ENCODE assay signal across 12 cellular contexts in the genomic region with DNA sequence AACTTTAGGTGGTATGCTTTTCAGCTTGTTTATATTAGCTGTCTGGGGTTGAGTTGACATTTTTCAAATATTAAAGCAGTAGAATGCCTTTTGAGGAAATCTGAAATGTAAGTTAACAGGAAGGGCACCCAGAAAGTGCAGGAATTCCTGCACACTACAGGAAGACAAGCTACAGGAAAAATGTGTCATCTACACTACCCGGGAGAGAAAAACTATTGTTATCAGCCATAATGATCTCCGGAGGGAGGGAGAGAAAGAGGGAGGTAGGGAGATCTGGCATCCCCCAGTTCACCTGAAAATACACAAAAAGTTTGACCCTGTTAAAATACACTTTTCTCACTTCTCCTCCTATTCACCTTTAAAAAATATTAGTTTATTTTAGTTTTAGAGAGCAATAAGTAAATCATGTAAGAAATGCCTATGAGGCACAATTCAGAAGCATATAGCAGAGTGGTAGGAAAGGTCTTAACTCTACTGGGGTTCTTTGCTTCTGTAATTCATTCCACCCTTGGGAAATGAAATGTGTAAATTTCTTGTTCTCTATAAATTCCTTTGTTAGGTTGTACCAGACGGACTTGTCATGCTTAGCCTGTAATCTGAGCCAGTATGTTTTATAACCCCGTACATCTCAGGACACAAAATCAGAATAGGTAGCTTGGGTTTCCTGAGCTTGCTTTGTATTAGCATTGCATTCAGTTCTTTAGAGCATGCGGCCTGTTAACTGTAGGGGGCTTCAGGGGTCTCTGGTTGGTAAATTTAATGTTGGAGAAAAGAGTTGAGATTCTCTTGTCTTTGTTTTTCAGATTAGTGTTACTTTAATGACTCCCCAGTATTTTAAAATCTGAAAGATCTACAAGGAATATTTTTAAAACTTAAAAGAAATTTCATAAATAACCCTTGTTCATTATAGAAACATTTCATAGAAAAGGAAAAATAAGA. TPM values are rescaled to one million over a fixed set of nuclear protein-coding genes. Genes with fewer than 3 reads are reported as not detected.
DNase-seq lines count a peak whose midpoint lies in the region; ATAC-seq and TF ChIP-seq lines count a peak whose summit lies in the region.
"Had no signal": no experiment of that assay in that cellular context is flagged by ENCODE, and none has a peak within 500 bp of the region (broad histone marks: within the 10 kb centered on the region; RNA-seq: fewer than 3 reads in every experiment).

No MANE protein-coding gene starts in this region.

- intact Hi-C loops in body of pancreas (cut with DNase I): no loop called here

- peaks cover 40% of the 10 kb centered on the region for H3K4me1 ChIP-seq in HUES48 (ENCODE audit: control insufficient read depth, insufficient read depth, low read length)
- H3K4me1 ChIP-seq in adipocyte (ENCODE audit: control insufficient read depth, insufficient read depth, low read length): peaks cover 10% of the 10 kb centered on the region
- peaks cover 32% of the 10 kb centered on the region; the same call in 1 of the 2 replicates for H3K4me1 ChIP-seq in iPS-20b (ENCODE audit: insufficient read depth, low read length)
- peaks cover 0 to 18% (median 3%) of the 10 kb centered on the region in 3 donors for H3K4me1 ChIP-seq in skeletal muscle tissue (ENCODE audit: control insufficient read depth in 3 of 3, insufficient read depth in 3 of 3, low read length in 3 of 3)
- H3K4me1 ChIP-seq in body of pancreas: peaks cover 30% of the 10 kb centered on the region
- H3K4me1 ChIP-seq: prostate gland had no signal

- DNase-seq in adipocyte (ENCODE audit: low read depth) (peak; percentile 41), kidney glomerular epithelial cell (lab: John Stamatoyannopoulos, UW) (no peak), SHP77 (lab: John Stamatoyannopoulos, UW) (no peak), body of pancreas (no peak)
- DNase-seq: activated CD4-positive, CD25-positive, alpha-beta regulatory T cell; left ventricle myocardium superior; NCI-H345; Right ventricle myocardium superior had no signal

- peak overlapping the region; percentile 23; the same call in 1 of the 2 replicates for H3K9ac ChIP-seq in HUES48 (ENCODE audit: low read depth, low read length)
- H3K9ac ChIP-seq in adipocyte (ENCODE audit: low read length): no peak overlapping the region
- peak overlapping the region; percentile 64 for H3K9ac ChIP-seq in iPS-20b (ENCODE audit: low read depth, low read length)
- peak overlapping the region; percentile 66 to 87 (median 81) for H3K9ac ChIP-seq in skeletal muscle tissue (ENCODE audit: low read depth in 1 of 3, low read length in 3 of 3)

- H3K27me3 ChIP-seq in HUES48 (ENCODE audit: control insufficient read depth, insufficient read depth, low read length): no peaks in the 10 kb centered on the region
- no peaks in the 10 kb centered on the region for H3K27me3 ChIP-seq in adipocyte (replicated peaks; ENCODE audit: control insufficient read depth, insufficient read depth, low read length)
- H3K27me3 ChIP-seq in iPS-20b (ENCODE audit: insufficient read depth, low read length): no peaks in the 10 kb centered on the region
- H3K27me3 ChIP-seq in skeletal muscle tissue (ENCODE audit: control insufficient read depth in 3 of 3, insufficient read depth in 3 of 3, low read length in 3 of 3): no peaks in the 10 kb centered on the region
- H3K27me3 ChIP-seq in body of pancreas: no peaks in the 10 kb centered on the region

- no peak for TF ChIP-seq CTCF in body of pancreas (IDR thresholded peaks at IDR 0.05)

- WGBS in body of pancreas, 2 donors: 22 to 23% methylated on average over 5 of the region's 5 CpGs

- ATAC-seq in body of pancreas: no peak
- ATAC-seq: left ventricle myocardium superior had no signal

- peak overlapping the region; percentile 65 for H3K27ac ChIP-seq in HUES48 (ENCODE audit: low read depth, low read length)
- no peak overlapping the region for H3K27ac ChIP-seq in iPS-20b (ENCODE audit: low read length)
- H3K27ac ChIP-seq in skeletal muscle tissue (ENCODE audit: low read depth, low read length): peak overlapping the region; percentile 43
- peak overlapping the region in 1 of 4 donors; percentile 3 for H3K27ac ChIP-seq in body of pancreas
- H3K27ac ChIP-seq: prostate gland had no signal

- H3K4me3 ChIP-seq in HUES48 (ENCODE audit: low read depth, low read length) (peak overlapping the region; percentile 33), adipocyte (ENCODE audit: low read length) (no peak overlapping the region), iPS-20b (ENCODE audit: low read length) (peak overlapping the region; percentile 87), skeletal muscle tissue (ENCODE audit: low read length in 3 of 3) (peak overlapping the region; percentile 15 to 98 (median 24)), body of pancreas (no peak overlapping the region)
- H3K4me3 ChIP-seq: prostate gland had no signal

- H3K9me3 ChIP-seq in HUES48 (ENCODE audit: control insufficient read depth, insufficient read depth, low read length) (no peaks in the 10 kb centered on the region), adipocyte (ENCODE audit: control insufficient read depth, low read length) (no peaks in the 10 kb centered on the region), iPS-20b (ENCODE audit: insufficient read depth, low read depth, low read length) (no peaks in the 10 kb centered on the region), skeletal muscle tissue (ENCODE audit: control insufficient read depth in 3 of 3, low read length in 3 of 3) (no peaks in the 10 kb centered on the region), body of pancreas (no peaks in the 10 kb centered on the region)
- H3K9me3 ChIP-seq: prostate gland had no signal

- H3K36me3 ChIP-seq in HUES48 (ENCODE audit: control insufficient read depth, insufficient read depth, low read length) (no peaks in the 10 kb centered on the region), adipocyte (ENCODE audit: control insufficient read depth, insufficient read depth, low read length, severe bottlenecking) (no peaks in the 10 kb centered on the region), iPS-20b (ENCODE audit: insufficient read depth, low read depth, low read length) (no peaks in the 10 kb centered on the region), skeletal muscle tissue (ENCODE audit: control insufficient read depth in 3 of 3, insufficient read depth in 3 of 3, low read length in 3 of 3) (no peaks in the 10 kb centered on the region), body of pancreas (replicated peaks in 1 of 2; ENCODE audit: insufficient read depth in 1 of 2, low read depth in 2 of 2) (no peaks in the 10 kb centered on the region)
- H3K36me3 ChIP-seq: prostate gland had no signal

- TF ChIP-seq POLR2A in body of pancreas (IDR thresholded peaks at IDR 0.05): no peak

RNA-seq across cellular contexts. Expression of a gene that starts 3.3 kb away (rescaled TPM):
- total RNA-seq in skeletal muscle tissue (13.6 TPM), body of pancreas (10 to 100 TPM in 1 of 2 donors, 1 to 10 TPM in 1; 4.4 to 34.6 TPM)

Comparison
In these comparisons a context has a peak if more than half of its experiments do, and no peak if none do; other contexts are left out.
1. H3K4me3 ChIP-seq: peak in HUES48 (single experiment), iPS-20b (single experiment) and skeletal muscle tissue (3 of 3); none in adipocyte (single experiment) and body of pancreas (0 of 2).